In the genomic region with DNA sequence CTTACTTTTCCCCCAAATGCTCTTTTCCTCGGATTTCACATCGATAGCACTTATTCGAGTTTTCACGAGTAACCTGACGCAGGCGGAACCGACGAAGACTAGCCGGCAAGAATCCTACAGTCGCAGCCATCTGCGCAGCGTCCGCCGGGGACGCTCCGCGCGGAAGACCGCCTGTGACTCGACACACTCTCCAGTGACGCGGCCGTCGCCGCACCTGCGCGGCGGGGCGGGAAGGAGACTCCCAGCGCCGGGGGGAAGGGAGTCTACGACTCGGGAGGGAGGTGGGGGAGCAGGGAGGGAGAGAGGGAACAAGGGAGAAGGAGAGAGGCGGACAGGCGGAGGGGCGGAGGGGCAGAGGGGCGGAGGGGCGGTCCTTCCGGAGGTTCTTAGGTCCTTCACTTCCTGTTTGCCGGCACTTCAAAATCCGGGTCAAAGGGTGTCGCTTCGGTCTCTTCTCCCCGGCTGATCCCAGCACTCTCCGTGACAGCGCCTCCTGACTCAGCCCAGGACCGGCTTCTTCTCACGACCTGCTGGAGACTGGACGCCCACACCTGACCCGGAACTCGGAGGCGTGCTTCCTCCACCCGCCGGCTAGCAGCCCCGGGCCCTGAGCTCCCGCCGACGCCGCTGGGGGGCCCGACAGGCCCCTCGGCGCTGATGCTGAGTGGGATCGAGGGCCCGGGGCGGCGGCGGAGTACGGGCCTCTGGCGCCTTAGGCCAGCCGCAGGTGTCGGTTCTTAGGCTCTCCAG, we compare ENCODE assay signal across 1 cellular context.
TF ChIP-seq lines count a peak whose summit lies in the region.

A gene with protein sequence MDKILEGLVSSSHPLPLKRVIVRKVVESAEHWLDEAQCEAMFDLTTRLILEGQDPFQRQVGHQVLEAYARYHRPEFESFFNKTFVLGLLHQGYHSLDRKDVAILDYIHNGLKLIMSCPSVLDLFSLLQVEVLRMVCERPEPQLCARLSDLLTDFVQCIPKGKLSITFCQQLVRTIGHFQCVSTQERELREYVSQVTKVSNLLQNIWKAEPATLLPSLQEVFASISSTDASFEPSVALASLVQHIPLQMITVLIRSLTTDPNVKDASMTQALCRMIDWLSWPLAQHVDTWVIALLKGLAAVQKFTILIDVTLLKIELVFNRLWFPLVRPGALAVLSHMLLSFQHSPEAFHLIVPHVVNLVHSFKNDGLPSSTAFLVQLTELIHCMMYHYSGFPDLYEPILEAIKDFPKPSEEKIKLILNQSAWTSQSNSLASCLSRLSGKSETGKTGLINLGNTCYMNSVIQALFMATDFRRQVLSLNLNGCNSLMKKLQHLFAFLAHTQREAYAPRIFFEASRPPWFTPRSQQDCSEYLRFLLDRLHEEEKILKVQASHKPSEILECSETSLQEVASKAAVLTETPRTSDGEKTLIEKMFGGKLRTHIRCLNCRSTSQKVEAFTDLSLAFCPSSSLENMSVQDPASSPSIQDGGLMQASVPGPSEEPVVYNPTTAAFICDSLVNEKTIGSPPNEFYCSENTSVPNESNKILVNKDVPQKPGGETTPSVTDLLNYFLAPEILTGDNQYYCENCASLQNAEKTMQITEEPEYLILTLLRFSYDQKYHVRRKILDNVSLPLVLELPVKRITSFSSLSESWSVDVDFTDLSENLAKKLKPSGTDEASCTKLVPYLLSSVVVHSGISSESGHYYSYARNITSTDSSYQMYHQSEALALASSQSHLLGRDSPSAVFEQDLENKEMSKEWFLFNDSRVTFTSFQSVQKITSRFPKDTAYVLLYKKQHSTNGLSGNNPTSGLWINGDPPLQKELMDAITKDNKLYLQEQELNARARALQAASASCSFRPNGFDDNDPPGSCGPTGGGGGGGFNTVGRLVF (plus strand): TSS at position 415 of the 750 bp plus-strand sequence. CDS start 534 bp downstream, outside the sequence.

TF ChIP-seq in HepG2, 621 proteins besides CTCF, POLR2A, EP300 and RAD21 (continued from another document and continues in another):
- TF ChIP-seq, protein P1, sequence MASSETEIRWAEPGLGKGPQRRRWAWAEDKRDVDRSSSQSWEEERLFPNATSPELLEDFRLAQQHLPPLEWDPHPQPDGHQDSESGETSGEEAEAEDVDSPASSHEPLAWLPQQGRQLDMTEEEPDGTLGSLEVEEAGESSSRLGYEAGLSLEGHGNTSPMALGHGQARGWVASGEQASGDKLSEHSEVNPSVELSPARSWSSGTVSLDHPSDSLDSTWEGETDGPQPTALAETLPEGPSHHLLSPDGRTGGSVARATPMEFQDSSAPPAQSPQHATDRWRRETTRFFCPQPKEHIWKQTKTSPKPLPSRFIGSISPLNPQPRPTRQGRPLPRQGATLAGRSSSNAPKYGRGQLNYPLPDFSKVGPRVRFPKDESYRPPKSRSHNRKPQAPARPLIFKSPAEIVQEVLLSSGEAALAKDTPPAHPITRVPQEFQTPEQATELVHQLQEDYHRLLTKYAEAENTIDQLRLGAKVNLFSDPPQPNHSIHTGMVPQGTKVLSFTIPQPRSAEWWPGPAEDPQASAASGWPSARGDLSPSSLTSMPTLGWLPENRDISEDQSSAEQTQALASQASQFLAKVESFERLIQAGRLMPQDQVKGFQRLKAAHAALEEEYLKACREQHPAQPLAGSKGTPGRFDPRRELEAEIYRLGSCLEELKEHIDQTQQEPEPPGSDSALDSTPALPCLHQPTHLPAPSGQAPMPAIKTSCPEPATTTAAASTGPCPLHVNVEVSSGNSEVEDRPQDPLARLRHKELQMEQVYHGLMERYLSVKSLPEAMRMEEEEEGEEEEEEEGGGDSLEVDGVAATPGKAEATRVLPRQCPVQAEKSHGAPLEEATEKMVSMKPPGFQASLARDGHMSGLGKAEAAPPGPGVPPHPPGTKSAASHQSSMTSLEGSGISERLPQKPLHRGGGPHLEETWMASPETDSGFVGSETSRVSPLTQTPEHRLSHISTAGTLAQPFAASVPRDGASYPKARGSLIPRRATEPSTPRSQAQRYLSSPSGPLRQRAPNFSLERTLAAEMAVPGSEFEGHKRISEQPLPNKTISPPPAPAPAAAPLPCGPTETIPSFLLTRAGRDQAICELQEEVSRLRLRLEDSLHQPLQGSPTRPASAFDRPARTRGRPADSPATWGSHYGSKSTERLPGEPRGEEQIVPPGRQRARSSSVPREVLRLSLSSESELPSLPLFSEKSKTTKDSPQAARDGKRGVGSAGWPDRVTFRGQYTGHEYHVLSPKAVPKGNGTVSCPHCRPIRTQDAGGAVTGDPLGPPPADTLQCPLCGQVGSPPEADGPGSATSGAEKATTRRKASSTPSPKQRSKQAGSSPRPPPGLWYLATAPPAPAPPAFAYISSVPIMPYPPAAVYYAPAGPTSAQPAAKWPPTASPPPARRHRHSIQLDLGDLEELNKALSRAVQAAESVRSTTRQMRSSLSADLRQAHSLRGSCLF (CRISPR knock-in tag; IDR thresholded peaks at IDR 0.05; ENCODE audit: borderline replicate concordance), result no peak
- TF ChIP-seq, protein P2, sequence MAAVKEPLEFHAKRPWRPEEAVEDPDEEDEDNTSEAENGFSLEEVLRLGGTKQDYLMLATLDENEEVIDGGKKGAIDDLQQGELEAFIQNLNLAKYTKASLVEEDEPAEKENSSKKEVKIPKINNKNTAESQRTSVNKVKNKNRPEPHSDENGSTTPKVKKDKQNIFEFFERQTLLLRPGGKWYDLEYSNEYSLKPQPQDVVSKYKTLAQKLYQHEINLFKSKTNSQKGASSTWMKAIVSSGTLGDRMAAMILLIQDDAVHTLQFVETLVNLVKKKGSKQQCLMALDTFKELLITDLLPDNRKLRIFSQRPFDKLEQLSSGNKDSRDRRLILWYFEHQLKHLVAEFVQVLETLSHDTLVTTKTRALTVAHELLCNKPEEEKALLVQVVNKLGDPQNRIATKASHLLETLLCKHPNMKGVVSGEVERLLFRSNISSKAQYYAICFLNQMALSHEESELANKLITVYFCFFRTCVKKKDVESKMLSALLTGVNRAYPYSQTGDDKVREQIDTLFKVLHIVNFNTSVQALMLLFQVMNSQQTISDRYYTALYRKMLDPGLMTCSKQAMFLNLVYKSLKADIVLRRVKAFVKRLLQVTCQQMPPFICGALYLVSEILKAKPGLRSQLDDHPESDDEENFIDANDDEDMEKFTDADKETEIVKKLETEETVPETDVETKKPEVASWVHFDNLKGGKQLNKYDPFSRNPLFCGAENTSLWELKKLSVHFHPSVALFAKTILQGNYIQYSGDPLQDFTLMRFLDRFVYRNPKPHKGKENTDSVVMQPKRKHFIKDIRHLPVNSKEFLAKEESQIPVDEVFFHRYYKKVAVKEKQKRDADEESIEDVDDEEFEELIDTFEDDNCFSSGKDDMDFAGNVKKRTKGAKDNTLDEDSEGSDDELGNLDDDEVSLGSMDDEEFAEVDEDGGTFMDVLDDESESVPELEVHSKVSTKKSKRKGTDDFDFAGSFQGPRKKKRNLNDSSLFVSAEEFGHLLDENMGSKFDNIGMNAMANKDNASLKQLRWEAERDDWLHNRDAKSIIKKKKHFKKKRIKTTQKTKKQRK (IDR thresholded peaks at IDR 0.05; ENCODE audit: low read length), result no peak
- no peak for TF ChIP-seq NFE2L2 (IDR thresholded peaks at IDR 0.05; ENCODE audit: low read length)
- TF ChIP-seq CREB1 (IDR thresholded peaks at IDR 0.05), result peak; percentile 80
- peak; percentile 82 for TF ChIP-seq CREB1 (CRISPR knock-in tag; IDR thresholded peaks at IDR 0.05)
- TF ChIP-seq ZFAT (CRISPR knock-in tag; conservative IDR thresholded peaks at IDR 0.05), result no peak
- TF ChIP-seq, protein P3, sequence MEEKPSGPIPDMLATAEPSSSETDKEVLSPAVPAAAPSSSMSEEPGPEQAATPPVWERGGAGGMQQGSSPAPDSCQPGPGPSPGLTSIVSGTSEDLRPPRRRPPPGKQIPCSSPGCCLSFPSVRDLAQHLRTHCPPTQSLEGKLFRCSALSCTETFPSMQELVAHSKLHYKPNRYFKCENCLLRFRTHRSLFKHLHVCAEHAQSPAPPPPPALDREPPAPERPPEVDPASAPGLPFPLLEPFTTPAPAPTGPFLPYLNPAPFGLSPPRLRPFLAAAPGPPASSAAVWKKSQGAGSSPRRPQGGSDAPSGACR (CRISPR knock-in tag; IDR thresholded peaks at IDR 0.05), result peak; percentile 11; the same call in 1 of the 2 replicates
- peak; percentile 27 for TF ChIP-seq XRCC5 (optimal IDR thresholded peaks at IDR 0.05; ENCODE audit: low read length)
- TF ChIP-seq, protein P4, sequence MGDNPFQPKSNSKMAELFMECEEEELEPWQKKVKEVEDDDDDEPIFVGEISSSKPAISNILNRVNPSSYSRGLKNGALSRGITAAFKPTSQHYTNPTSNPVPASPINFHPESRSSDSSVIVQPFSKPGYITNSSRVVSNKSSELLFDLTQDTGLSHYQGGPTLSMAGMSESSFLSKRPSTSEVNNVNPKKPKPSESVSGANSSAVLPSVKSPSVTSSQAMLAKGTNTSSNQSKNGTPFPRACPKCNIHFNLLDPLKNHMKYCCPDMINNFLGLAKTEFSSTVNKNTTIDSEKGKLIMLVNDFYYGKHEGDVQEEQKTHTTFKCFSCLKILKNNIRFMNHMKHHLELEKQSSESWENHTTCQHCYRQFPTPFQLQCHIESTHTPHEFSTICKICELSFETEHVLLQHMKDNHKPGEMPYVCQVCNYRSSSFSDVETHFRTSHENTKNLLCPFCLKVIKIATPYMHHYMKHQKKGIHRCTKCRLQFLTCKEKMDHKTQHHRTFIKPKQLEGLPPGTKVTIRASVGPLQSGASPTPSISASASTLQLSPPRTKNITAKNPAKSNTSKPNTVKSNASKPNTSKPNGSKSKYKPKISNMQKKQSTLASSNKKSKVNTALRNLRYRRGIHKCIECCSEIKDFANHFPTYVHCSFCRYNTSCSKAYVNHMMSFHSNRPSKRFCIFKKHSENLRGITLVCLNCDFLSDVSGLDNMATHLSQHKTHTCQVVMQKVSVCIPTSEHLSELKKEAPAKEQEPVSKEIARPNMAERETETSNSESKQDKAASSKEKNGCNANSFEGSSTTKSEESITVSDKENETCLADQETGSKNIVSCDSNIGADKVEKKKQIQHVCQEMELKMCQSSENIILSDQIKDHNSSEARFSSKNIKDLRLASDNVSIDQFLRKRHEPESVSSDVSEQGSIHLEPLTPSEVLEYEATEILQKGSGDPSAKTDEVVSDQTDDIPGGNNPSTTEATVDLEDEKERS (CRISPR knock-in tag; IDR thresholded peaks at IDR 0.05), result peak; percentile 42; the same call in 1 of the 2 replicates
- TF ChIP-seq ZNF34 (CRISPR knock-in tag; IDR thresholded peaks at IDR 0.05; ENCODE audit: borderline replicate concordance), result no peak; the same call in 1 of the 2 replicates
- TF ChIP-seq, protein P5, sequence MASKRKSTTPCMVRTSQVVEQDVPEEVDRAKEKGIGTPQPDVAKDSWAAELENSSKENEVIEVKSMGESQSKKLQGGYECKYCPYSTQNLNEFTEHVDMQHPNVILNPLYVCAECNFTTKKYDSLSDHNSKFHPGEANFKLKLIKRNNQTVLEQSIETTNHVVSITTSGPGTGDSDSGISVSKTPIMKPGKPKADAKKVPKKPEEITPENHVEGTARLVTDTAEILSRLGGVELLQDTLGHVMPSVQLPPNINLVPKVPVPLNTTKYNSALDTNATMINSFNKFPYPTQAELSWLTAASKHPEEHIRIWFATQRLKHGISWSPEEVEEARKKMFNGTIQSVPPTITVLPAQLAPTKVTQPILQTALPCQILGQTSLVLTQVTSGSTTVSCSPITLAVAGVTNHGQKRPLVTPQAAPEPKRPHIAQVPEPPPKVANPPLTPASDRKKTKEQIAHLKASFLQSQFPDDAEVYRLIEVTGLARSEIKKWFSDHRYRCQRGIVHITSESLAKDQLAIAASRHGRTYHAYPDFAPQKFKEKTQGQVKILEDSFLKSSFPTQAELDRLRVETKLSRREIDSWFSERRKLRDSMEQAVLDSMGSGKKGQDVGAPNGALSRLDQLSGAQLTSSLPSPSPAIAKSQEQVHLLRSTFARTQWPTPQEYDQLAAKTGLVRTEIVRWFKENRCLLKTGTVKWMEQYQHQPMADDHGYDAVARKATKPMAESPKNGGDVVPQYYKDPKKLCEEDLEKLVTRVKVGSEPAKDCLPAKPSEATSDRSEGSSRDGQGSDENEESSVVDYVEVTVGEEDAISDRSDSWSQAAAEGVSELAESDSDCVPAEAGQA (IDR thresholded peaks at IDR 0.05; ENCODE audit: low read depth), result peak; percentile 60; the same call in 1 of the 2 replicates
- TF ChIP-seq, protein P5 (CRISPR knock-in tag; IDR thresholded peaks at IDR 0.05; ENCODE audit: borderline replicate concordance), result 0 out of 2 replicates have a peak, but pooled peaks have one; percentile 23
- TF ChIP-seq ZNF562 (CRISPR knock-in tag; IDR thresholded peaks at IDR 0.05; ENCODE audit: borderline replicate concordance), result 0 out of 2 replicates have a peak, but pooled peaks have one; percentile 23
- no peak for TF ChIP-seq ZNF225 (CRISPR knock-in tag; IDR thresholded peaks at IDR 0.05)
- TF ChIP-seq, protein P6, sequence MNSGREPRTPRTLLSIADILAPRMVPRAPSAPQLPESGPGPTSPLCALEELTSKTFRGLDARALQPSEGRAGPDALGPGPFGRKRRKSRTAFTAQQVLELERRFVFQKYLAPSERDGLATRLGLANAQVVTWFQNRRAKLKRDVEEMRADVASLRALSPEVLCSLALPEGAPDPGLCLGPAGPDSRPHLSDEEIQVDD (CRISPR knock-in tag; IDR thresholded peaks at IDR 0.05; ENCODE audit: borderline replicate concordance), result no peak
- TF ChIP-seq, protein P7, sequence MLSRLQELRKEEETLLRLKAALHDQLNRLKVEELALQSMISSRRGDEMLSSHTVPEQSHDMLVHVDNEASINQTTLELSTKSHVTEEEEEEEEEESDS (CRISPR knock-in tag; IDR thresholded peaks at IDR 0.05; ENCODE audit: borderline replicate concordance), result no peak
- TF ChIP-seq BCL6 (CRISPR knock-in tag; IDR thresholded peaks at IDR 0.05), result peak; percentile 62; the same call in 1 of the 2 replicates
